Comparison of ENCODE assay signal across 5 cellular contexts in the genomic region with DNA sequence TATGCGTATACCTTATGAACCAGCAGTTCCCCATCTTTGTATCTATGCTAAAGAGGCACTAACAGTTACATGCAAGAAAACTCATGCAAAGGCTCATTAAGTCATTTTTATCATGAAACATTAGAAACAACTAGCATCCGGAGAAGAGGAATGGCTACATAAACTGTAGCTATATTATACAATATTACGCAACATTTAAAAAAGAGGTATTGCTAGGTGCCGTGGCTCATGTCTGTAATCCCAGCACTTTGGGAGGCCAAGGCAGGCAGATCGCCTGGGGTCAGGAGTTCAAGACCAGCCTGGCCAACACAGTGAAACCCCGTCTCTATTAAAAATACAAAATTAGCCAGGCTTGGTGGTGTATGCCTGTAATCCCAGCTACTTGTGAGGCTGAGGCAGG.
TF ChIP-seq lines count a peak whose summit lies in the region.

No MANE protein-coding gene starts in this region.

TF ChIP-seq in IMR-90, 13 proteins besides CTCF, POLR2A, EP300 and RAD21:
- peak; percentile 71 for TF ChIP-seq CEBPB (IDR thresholded peaks at IDR 0.05; ENCODE audit: low read depth, low read length)

TF ChIP-seq in Ishikawa, 13 proteins besides CTCF, POLR2A, EP300 and RAD21:
- TF ChIP-seq CEBPB (IDR thresholded peaks at IDR 0.05) = peak; percentile 25; the same call in 1 of the 2 replicates
TF ChIP-seq in Ishikawa: peak in this region for 1; not testable (repeated sequence) for 12.

TF ChIP-seq in K562, 482 proteins besides CTCF, POLR2A, EP300 and RAD21:
- TF ChIP-seq CEBPG (CRISPR knock-in tag; IDR thresholded peaks at IDR 0.05) (peak; percentile 72), CEBPG (tag; conservative IDR thresholded peaks at IDR 0.05 in 1 of 2, IDR thresholded peaks at IDR 0.05 in 1 of 2) (peak; percentile 77 to 98), CEBPB (tag; IDR thresholded peaks at IDR 0.05) (peak; percentile 97)
- TF ChIP-seq, protein P1, sequence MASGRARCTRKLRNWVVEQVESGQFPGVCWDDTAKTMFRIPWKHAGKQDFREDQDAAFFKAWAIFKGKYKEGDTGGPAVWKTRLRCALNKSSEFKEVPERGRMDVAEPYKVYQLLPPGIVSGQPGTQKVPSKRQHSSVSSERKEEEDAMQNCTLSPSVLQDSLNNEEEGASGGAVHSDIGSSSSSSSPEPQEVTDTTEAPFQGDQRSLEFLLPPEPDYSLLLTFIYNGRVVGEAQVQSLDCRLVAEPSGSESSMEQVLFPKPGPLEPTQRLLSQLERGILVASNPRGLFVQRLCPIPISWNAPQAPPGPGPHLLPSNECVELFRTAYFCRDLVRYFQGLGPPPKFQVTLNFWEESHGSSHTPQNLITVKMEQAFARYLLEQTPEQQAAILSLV (tag; IDR thresholded peaks at IDR 0.05) = peak; percentile 67

TF ChIP-seq in H1, 55 proteins besides CTCF, POLR2A, EP300 and RAD21:
- TF ChIP-seq CEBPB (IDR thresholded peaks at IDR 0.05; ENCODE audit: low read depth, low read length) = peak; percentile 66; the same call in 1 of the 2 replicates
TF ChIP-seq in H1: peak in this region for 1; not testable (repeated sequence) for 54.

TF ChIP-seq in HepG2, 621 proteins besides CTCF, POLR2A, EP300 and RAD21:
- TF ChIP-seq CEBPB (IDR thresholded peaks at IDR 0.05; ENCODE audit: borderline replicate concordance, low read depth, low read length) = peak; percentile 78; the same call in 1 of the 2 replicates
- peak; percentile 33; the same call in 1 of the 2 replicates for TF ChIP-seq CEBPG (CRISPR knock-in tag; IDR thresholded peaks at IDR 0.05)
